Comparison of ENCODE assay signal across 13 cellular contexts in genomic region chr1:17875171-17875881, GRCh38.
A peak's percentile ranks its signal among the peaks of the same experiment; 100 is the strongest.
DNase-seq lines count a peak whose midpoint lies in the region; TF ChIP-seq lines count a peak whose summit lies in the region.
"Had no signal": no experiment of that assay in that cellular context is flagged by ENCODE, and none has a peak within 500 bp of the region (broad histone marks: within the 10 kb centered on the region; RNA-seq: fewer than 3 reads in every experiment).

No MANE protein-coding gene starts in this region.

- H3K9ac ChIP-seq in GM23248, result peak overlapping the region; percentile 71

- H3K79me2 ChIP-seq in GM23248 (ENCODE audit: insufficient read depth), result no peaks in the 10 kb centered on the region

- DNase-seq in GM23248 (peak; percentile 88), RWPE1 (ENCODE audit: low spot score) (peak; percentile 20), fibroblast of mammary gland (ENCODE audit: low read depth) (peak; percentile 91), sigmoid colon (peak; percentile 10), retina (no peak), NCI-H2029 (lab: John Stamatoyannopoulos, UW) (no peak), transverse colon (no peak)
- DNase-seq: activated CD4-positive, CD25-positive, alpha-beta regulatory T cell; CD8-positive, alpha-beta T cell; cortex of kidney; NCI-H1436; NCI-H748 treated with DMSO at 0.1 percent for 48 hours; stimulated activated naive CD8-positive, alpha-beta T cell treated with anti-CD3 and anti-CD28 coated beads, Interleukin-15, Interleukin-2, amounts not matched to agents 100 U/mL and 50 U/mL, for 24 hours had no signal

- TF ChIP-seq CTCF in RWPE1 (conservative IDR thresholded peaks at IDR 0.05; ENCODE audit: low read depth) (no peak), fibroblast of mammary gland (conservative IDR thresholded peaks at IDR 0.05; ENCODE audit: control insufficient read depth, insufficient read depth, low read depth, low read length) (no peak), sigmoid colon (IDR thresholded peaks at IDR 0.05) (no peak), transverse colon (IDR thresholded peaks at IDR 0.05) (no peak)

- TF ChIP-seq EP300 in sigmoid colon (IDR thresholded peaks at IDR 0.05), result no peak
- no peak for TF ChIP-seq EP300 in transverse colon (IDR thresholded peaks at IDR 0.05; ENCODE audit: low read depth)

- H3K4me1 ChIP-seq in GM23248 (ENCODE audit: insufficient read depth) (peaks cover 52% of the 10 kb centered on the region), sigmoid colon (peaks cover 0 to 11% (median 5%) of the 10 kb centered on the region in 4 donors), transverse colon (no peaks in the 10 kb centered on the region)

- POLR2A ChIA-PET in RWPE1 (lab: Yijun Ruan, JAX; ENCODE audit: low non-redundant PET), result no interaction called here

- H3K27me3 ChIP-seq in GM23248 (replicated peaks; ENCODE audit: insufficient read depth) (no peaks in the 10 kb centered on the region), sigmoid colon (no peaks in the 10 kb centered on the region), transverse colon (no peaks in the 10 kb centered on the region)

- H3K27ac ChIP-seq in GM23248, result peak overlapping the region; percentile 93
- H3K27ac ChIP-seq in RWPE1, result peak overlapping the region; percentile 79
- no peak overlapping the region for H3K27ac ChIP-seq in sigmoid colon
- H3K27ac ChIP-seq in transverse colon, result no peak overlapping the region

- CTCF ChIA-PET in RWPE1 (lab: Yijun Ruan, JAX), result no interaction called here

- no peaks in the 10 kb centered on the region for H3K9me2 ChIP-seq in GM23248 (ENCODE audit: insufficient read depth)

- TF ChIP-seq POLR2A in sigmoid colon (IDR thresholded peaks at IDR 0.05), result no peak
- TF ChIP-seq POLR2A in transverse colon (IDR thresholded peaks at IDR 0.05), result no peak

- in situ Hi-C loops in GM23248 (cut with MboI), result no loop called here
- in situ Hi-C loops in transverse colon (cut with MboI; ENCODE audit: low pct_ligation_motif_present in 1 of 4, low pct_unique_long_range_greater_than_20kb in 1 of 4, low sequenced_read_pairs in 3 of 4), result no loop called here

- H3K4me2 ChIP-seq in GM23248 (ENCODE audit: unreplicated experiment), result peak overlapping the region; percentile 72

- intact Hi-C loops in sigmoid colon (cut with DNase I) (no loop called here), transverse colon (cut with DNase I; ENCODE audit: low total_unique reads) (no loop called here)

- H3K9me3 ChIP-seq in GM23248 (ENCODE audit: low read depth) (no peaks in the 10 kb centered on the region), sigmoid colon (no peaks in the 10 kb centered on the region), transverse colon (no peaks in the 10 kb centered on the region)

- WGBS in GM23248 (ENCODE audit: low coverage in 1 of 2, low lambda C conversion rate in 2 of 2, missing lambda C conversion rate in 2 of 2), 2 experiments, result 2% methylated on average over 5 of the region's 5 CpGs
- 69 to 73% methylated on average over 5 of the region's 5 CpGs for WGBS in sigmoid colon, 2 donors
- WGBS in transverse colon (ENCODE audit: low coverage in 1 of 2), 2 donors, result 48 to 63% methylated on average over 3 to 4 of the region's 5 CpGs

- H3K4me3 ChIP-seq in GM23248 (no peak overlapping the region), fibroblast of mammary gland (ENCODE audit: control insufficient read depth, low read depth, low read length) (no peak overlapping the region), sigmoid colon (no peak overlapping the region), transverse colon (no peak overlapping the region)

- H3K36me3 ChIP-seq in GM23248 (ENCODE audit: low read depth) (no peaks in the 10 kb centered on the region), sigmoid colon (no peaks in the 10 kb centered on the region), transverse colon (no peaks in the 10 kb centered on the region)

- H3F3A ChIP-seq in GM23248 (ENCODE audit: insufficient read depth), result peaks cover 32% of the 10 kb centered on the region

- no peaks in the 10 kb centered on the region for H4K20me1 ChIP-seq in GM23248 (ENCODE audit: insufficient read depth)

- peak overlapping the region; percentile 45 for H2AFZ ChIP-seq in GM23248

Comparison
In these comparisons a context has a peak if more than half of its experiments do, and no peak if none do; other contexts are left out.
1. DNase-seq: peak in GM23248 (single experiment), RWPE1 (single experiment), fibroblast of mammary gland (single experiment) and sigmoid colon (single experiment); none in retina (single experiment), NCI-H2029 (single experiment) and transverse colon (single experiment).
2. H3K27ac ChIP-seq: peak in GM23248 (single experiment) and RWPE1 (single experiment); none in sigmoid colon (0 of 4) and transverse colon (0 of 4).